In genomic region chr4:174490356-174490969, GRCh38 we compare ENCODE assay signal across 1 cellular context.
TF ChIP-seq lines count a peak whose summit lies in the region.

No MANE protein-coding gene starts in this region.

TF ChIP-seq in K562, 482 proteins besides CTCF, POLR2A, EP300 and RAD21 (continued from another document):
- TF ChIP-seq KDM1A (IDR thresholded peaks at IDR 0.05) = peak; percentile 63 to 70; a peak in 3 of 4 replicates
- peak; percentile 30; the same call in 1 of the 2 replicates for TF ChIP-seq CBFA2T3 (IDR thresholded peaks at IDR 0.05)
- TF ChIP-seq SMARCA4 (IDR thresholded peaks at IDR 0.05) = peak; percentile 60; the same call in 1 of the 2 replicates
- no peak for TF ChIP-seq ZBTB12 (CRISPR knock-in tag; IDR thresholded peaks at IDR 0.05)
- TF ChIP-seq FUS (optimal IDR thresholded peaks at IDR 0.05; ENCODE audit: low read depth, low read length) = no peak
- TF ChIP-seq NFIC (IDR thresholded peaks at IDR 0.05) = no peak
- no peak for TF ChIP-seq U2AF1 (optimal IDR thresholded peaks at IDR 0.05; ENCODE audit: low read depth, low read length)
- no peak for TF ChIP-seq CHD2 (IDR thresholded peaks at IDR 0.05; ENCODE audit: low read depth, low read length)
- no peak for TF ChIP-seq ARID4B (CRISPR knock-in tag; IDR thresholded peaks at IDR 0.05)
- peak; percentile 93 for TF ChIP-seq FOSL1 (tag; conservative IDR thresholded peaks at IDR 0.05)
- TF ChIP-seq SMAD4 (CRISPR knock-in tag; conservative IDR thresholded peaks at IDR 0.05) = no peak
- peak; percentile 39; the same call in 1 of the 2 replicates for TF ChIP-seq JUND (IDR thresholded peaks at IDR 0.05; ENCODE audit: borderline replicate concordance, low read depth, low read length)
- peak; percentile 65; the same call in 2 of the 3 replicates for TF ChIP-seq JUND (tag; IDR thresholded peaks at IDR 0.05; ENCODE audit: borderline replicate concordance, low read depth, low read length)
- no peak for TF ChIP-seq PHF21A (IDR thresholded peaks at IDR 0.05; ENCODE audit: borderline replicate concordance, low read depth)
- peak; percentile 46; the same call in 1 of the 2 replicates for TF ChIP-seq ARID1B (IDR thresholded peaks at IDR 0.05)
